In the genomic region with DNA sequence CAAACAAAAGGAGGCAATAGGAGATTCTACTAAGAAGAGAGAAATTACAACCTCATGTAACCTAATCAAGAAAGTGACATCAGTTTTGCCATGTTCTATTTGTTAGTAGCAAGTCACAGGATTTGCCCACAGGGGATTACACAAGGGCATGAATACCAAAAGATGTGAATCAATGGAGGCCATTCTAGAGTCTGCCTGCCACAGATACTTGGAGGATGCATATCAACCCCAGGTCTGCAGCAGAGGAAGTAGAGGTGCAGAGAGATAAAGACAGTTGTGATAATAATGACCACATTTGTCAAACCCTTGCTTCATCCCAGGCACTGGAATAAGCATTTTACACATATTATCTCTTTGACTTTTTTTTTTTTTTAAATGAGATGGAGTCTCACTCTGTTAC, we compare ENCODE assay signal across 1 cellular context.
TF ChIP-seq lines count a peak whose summit lies in the region.

No MANE protein-coding gene starts in this region.

TF ChIP-seq in HepG2, 621 proteins besides CTCF, POLR2A, EP300 and RAD21:
- TF ChIP-seq ZNF674 (CRISPR knock-in tag; IDR thresholded peaks at IDR 0.05; ENCODE audit: low read depth) (no peak), ZNF557 (CRISPR knock-in tag; IDR thresholded peaks at IDR 0.05) (no peak), CBX2 (IDR thresholded peaks at IDR 0.05; ENCODE audit: low read depth, low read length) (no peak), CBX2 (CRISPR knock-in tag; IDR thresholded peaks at IDR 0.05; ENCODE audit: low read depth) (no peak)
